12 cellular contexts compared by ENCODE assay signal in the genomic region with DNA sequence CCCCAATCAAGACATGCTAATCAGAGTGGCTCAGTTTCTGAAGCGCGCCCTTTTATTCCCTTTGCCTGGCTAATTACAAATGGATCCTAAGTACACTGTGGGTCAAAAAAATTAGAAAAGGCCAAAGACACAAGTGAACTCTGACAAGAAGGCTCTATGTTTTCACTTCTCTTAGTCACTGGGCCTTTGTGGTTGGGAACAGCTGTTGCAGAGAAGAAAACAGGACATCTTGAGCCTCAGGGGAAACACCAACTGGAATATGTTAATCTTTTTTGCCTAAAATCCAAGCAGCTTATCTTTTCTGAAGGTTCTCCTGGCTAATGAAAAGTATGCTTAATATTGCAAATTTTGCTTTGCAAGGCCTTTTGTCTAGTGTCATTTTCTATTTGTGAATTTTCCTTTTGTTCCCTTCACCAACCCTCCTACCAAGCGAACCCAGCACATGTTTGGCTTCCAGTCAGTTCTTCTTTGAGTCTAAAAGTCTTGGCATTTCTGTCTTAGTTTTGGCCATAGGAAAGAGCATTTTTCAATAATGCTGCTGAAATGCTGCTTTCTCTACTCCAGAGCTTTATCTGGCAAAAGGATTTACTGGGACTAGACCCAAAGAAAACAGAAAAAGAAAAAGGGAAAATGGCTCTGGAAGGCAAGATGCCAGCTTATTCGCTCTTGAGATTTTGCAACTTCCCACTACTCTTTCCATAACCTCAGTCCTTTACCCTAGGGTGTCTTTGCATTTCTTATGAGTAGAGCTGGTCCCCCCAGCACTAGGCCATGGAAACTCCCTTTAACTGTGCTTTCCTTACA.
A peak's percentile ranks its signal among the peaks of the same experiment; 100 is the strongest.
DNase-seq lines count a peak whose midpoint lies in the region; ATAC-seq and TF ChIP-seq lines count a peak whose summit lies in the region.
"Had no signal": no experiment of that assay in that cellular context is flagged by ENCODE, and none has a peak within 500 bp of the region (broad histone marks: within the 10 kb centered on the region; RNA-seq: fewer than 3 reads in every experiment).

No MANE protein-coding gene starts in this region.

- H3K27ac ChIP-seq in cingulate gyrus (ENCODE audit: low read depth, low read length) = peak overlapping the region; percentile 84
- no peak overlapping the region for H3K27ac ChIP-seq in left lung
- H3K27ac ChIP-seq in stomach = peak overlapping the region in 4 of 5 donors; percentile 3 to 48 (median 38)
- H3K27ac ChIP-seq: RWPE1 had no signal

- H3K27me3 ChIP-seq in left lung (no peaks in the 10 kb centered on the region), stomach (no peaks in the 10 kb centered on the region)

- H3K4me1 ChIP-seq in left lung = no peaks in the 10 kb centered on the region
- H3K4me1 ChIP-seq in stomach = peaks cover 0 to 8% (median 2%) of the 10 kb centered on the region in 4 donors

- no peak overlapping the region for H3K4me3 Mint-ChIP-seq in activated CD4-positive, alpha-beta T cell treated with anti-CD3 and anti-CD28 coated beads for 36 hours

- peaks cover 0 to 38% of the 10 kb centered on the region in 2 donors for H3K9me3 ChIP-seq in left lung
- peaks cover 0 to 14% (median 6%) of the 10 kb centered on the region in 4 donors for H3K9me3 ChIP-seq in stomach

- intact Hi-C loops in left lung (cut with DNase I) = no loop called here
- intact Hi-C loops in stomach (cut with DNase I; ENCODE audit: low total_unique reads) = no loop called here
- intact Hi-C loops in posterior cingulate gyrus (cut with DNase I) = no loop called here
- intact Hi-C loops in activated CD4-positive, alpha-beta T cell treated with anti-CD3 and anti-CD28 coated beads for 36 hours (cut with DNase I, micrococcal nuclease) = no loop called here

- peak; percentile 53 for ATAC-seq in left lung
- ATAC-seq in activated CD4-positive, alpha-beta T cell treated with anti-CD3 and anti-CD28 coated beads for 36 hours = no peak

- no peaks in the 10 kb centered on the region for H3K27me3 Mint-ChIP-seq in activated CD4-positive, alpha-beta T cell treated with anti-CD3 and anti-CD28 coated beads for 36 hours

- POLR2A ChIA-PET in activated CD4-positive, alpha-beta T cell treated with anti-CD3 and anti-CD28 coated beads for 36 hours (lab: Charles Lee) = no interaction called here

- 54 to 61% (median 57%) methylated on average over 4 of the region's 4 CpGs for WGBS in stomach, 5 donors

- H3K4me3 ChIP-seq in left lung = no peak overlapping the region
- no peak overlapping the region for H3K4me3 ChIP-seq in stomach

- TF ChIP-seq CTCF in left lung (IDR thresholded peaks at IDR 0.05) (no peak), stomach (IDR thresholded peaks at IDR 0.05) (no peak)

- no peaks in the 10 kb centered on the region for H3K36me3 ChIP-seq in left lung
- H3K36me3 ChIP-seq in stomach = no peaks in the 10 kb centered on the region

- no peak for TF ChIP-seq EP300 in stomach (IDR thresholded peaks at IDR 0.05)

- CTCF ChIA-PET in activated CD4-positive, alpha-beta T cell treated with anti-CD3 and anti-CD28 coated beads for 36 hours (lab: Charles Lee) = no interaction called here

- DNase-seq in NCI-H446 (lab: John Stamatoyannopoulos, UW) (peak; percentile 54 to 83), left lung (no peak), stomach (no peak), NCI-H1092 treated with DMSO at 0.1 percent for 48 hours (lab: John Stamatoyannopoulos, UW) (no peak), posterior cingulate gyrus (no peak)
- no peak for DNase-seq in activated CD4-positive, alpha-beta T cell treated with anti-CD3 and anti-CD28 coated beads for 36 hours
- DNase-seq in activated CD8-positive, alpha-beta memory T cell treated with anti-CD3 and anti-CD28 coated beads, Interleukin-2, amount 50 U/mL, for 4 hours = no peak
- DNase-seq: activated T-cell treated with anti-CD3 and anti-CD28 coated beads, Interleukin-2, amount 50 U/mL, for 1 hour; NCI-H1930; stimulated activated naive CD4-positive, alpha-beta T cell had no signal

- no peak for TF ChIP-seq POLR2A in stomach (IDR thresholded peaks at IDR 0.05)

- no peaks in the 10 kb centered on the region for H3K4me1 Mint-ChIP-seq in activated CD4-positive, alpha-beta T cell treated with anti-CD3 and anti-CD28 coated beads for 36 hours

- H3K27ac Mint-ChIP-seq in activated CD4-positive, alpha-beta T cell treated with anti-CD3 and anti-CD28 coated beads for 36 hours = no peak overlapping the region

- H3K36me3 Mint-ChIP-seq in activated CD4-positive, alpha-beta T cell treated with anti-CD3 and anti-CD28 coated beads for 36 hours (ENCODE audit: low read depth) = no peaks in the 10 kb centered on the region

- peaks cover 11% of the 10 kb centered on the region for H3K9me3 Mint-ChIP-seq in activated CD4-positive, alpha-beta T cell treated with anti-CD3 and anti-CD28 coated beads for 36 hours (ENCODE audit: low read depth)

Comparison
In these comparisons a context has a peak if more than half of its experiments do, and no peak if none do; other contexts are left out.
1. DNase-seq: peak in NCI-H446 (2 of 2); none in left lung (0 of 2), stomach (single experiment), NCI-H1092 treated with DMSO at 0.1 percent for 48 hours (single experiment), posterior cingulate gyrus (0 of 10), activated CD4-positive, alpha-beta T cell treated with anti-CD3 and anti-CD28 coated beads for 36 hours (single experiment) and activated CD8-positive, alpha-beta memory T cell treated with anti-CD3 and anti-CD28 coated beads, Interleukin-2, amount 50 U/mL, for 4 hours (single experiment).
2. H3K27ac ChIP-seq: peak in cingulate gyrus (single experiment) and stomach (4 of 5); none in left lung (0 of 2).